2 cellular contexts compared by ENCODE assay signal in the genomic region with DNA sequence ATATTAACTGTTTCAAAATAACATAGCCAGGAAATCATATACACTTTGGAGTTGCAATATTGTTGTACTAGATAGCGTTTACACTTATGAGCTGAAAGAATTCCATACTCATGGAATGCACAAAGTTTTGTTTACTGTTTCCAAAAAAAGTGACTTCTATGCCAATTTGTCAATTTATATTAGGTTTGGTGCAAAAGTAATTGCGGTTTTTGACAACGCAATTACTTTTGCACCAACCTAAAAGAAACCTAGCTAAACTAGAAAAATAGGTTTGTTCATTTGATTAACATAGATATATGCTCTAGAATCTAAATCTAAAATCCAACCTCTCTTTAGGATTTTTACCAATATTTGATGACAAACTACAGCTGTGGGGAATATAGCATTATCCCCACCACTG.
TF ChIP-seq lines count a peak whose summit lies in the region.

No MANE protein-coding gene starts in this region.

TF ChIP-seq in HepG2, 621 proteins besides CTCF, POLR2A, EP300 and RAD21:
- no peak for TF ChIP-seq ZBTB37 (CRISPR knock-in tag; IDR thresholded peaks at IDR 0.05)
- TF ChIP-seq, protein P1, sequence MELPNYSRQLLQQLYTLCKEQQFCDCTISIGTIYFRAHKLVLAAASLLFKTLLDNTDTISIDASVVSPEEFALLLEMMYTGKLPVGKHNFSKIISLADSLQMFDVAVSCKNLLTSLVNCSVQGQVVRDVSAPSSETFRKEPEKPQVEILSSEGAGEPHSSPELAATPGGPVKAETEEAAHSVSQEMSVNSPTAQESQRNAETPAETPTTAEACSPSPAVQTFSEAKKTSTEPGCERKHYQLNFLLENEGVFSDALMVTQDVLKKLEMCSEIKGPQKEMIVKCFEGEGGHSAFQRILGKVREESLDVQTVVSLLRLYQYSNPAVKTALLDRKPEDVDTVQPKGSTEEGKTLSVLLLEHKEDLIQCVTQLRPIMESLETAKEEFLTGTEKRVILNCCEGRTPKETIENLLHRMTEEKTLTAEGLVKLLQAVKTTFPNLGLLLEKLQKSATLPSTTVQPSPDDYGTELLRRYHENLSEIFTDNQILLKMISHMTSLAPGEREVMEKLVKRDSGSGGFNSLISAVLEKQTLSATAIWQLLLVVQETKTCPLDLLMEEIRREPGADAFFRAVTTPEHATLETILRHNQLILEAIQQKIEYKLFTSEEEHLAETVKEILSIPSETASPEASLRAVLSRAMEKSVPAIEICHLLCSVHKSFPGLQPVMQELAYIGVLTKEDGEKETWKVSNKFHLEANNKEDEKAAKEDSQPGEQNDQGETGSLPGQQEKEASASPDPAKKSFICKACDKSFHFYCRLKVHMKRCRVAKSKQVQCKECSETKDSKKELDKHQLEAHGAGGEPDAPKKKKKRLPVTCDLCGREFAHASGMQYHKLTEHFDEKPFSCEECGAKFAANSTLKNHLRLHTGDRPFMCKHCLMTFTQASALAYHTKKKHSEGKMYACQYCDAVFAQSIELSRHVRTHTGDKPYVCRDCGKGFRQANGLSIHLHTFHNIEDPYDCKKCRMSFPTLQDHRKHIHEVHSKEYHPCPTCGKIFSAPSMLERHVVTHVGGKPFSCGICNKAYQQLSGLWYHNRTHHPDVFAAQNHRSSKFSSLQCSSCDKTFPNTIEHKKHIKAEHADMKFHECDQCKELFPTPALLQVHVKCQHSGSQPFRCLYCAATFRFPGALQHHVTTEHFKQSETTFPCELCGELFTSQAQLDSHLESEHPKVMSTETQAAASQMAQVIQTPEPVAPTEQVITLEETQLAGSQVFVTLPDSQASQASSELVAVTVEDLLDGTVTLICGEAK (IDR thresholded peaks at IDR 0.05): peak; percentile 83
- TF ChIP-seq, protein P1 (CRISPR knock-in tag; IDR thresholded peaks at IDR 0.05): no peak
TF ChIP-seq in HepG2: peak in this region for 1.

TF ChIP-seq in K562, 482 proteins besides CTCF, POLR2A, EP300 and RAD21:
- TF ChIP-seq ASH1L (IDR thresholded peaks at IDR 0.05; ENCODE audit: borderline replicate concordance, low read depth, partially characterized antibody): peak; percentile 22
- TF ChIP-seq, protein P1 (IDR thresholded peaks at IDR 0.05): peak; percentile 76
- TF ChIP-seq, protein P1 (CRISPR knock-in tag; IDR thresholded peaks at IDR 0.05): no peak
- TF ChIP-seq ZBTB5 (IDR thresholded peaks at IDR 0.05): peak; percentile 59; the same call in 1 of the 2 replicates
- no peak for TF ChIP-seq HES1 (IDR thresholded peaks at IDR 0.05; ENCODE audit: low read depth)
TF ChIP-seq in K562: peak in this region for 3.
